21 cellular contexts compared by ENCODE assay signal in the genomic region with DNA sequence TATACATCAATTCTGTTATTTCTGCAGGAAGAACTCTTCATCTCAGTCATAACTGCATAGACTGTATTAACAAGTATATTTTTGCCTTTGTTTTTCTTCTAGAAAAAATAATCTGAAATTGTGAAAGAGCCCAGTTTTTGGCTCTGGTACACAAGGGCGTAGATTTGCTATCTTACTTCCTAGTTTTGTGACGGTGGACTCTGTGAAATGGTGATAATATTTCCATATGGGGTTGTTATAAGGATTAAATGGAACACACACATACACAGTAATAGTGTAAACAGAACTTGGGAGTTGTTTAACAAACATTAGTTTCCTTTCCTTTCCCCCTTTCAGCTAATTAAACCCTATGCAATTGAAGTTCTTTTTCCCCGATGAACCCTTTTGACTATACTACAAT.
DNase-seq lines count a peak whose midpoint lies in the region; ATAC-seq, FAIRE-seq and TF ChIP-seq lines count a peak whose summit lies in the region.
"Had no signal": no experiment of that assay in that cellular context is flagged by ENCODE, and none has a peak within 500 bp of the region (broad histone marks: within the 10 kb centered on the region; RNA-seq: fewer than 3 reads in every experiment).

No MANE protein-coding gene starts in this region.

- no peaks in the 10 kb centered on the region for H3K27me3 Mint-ChIP-seq in activated T-cell treated with anti-CD3 and anti-CD28 coated beads, Interleukin-2, amount 50 U/mL, for 72 hours (ENCODE audit: low read depth)
- no peaks in the 10 kb centered on the region for H3K27me3 Mint-ChIP-seq in activated T-cell treated with anti-CD3 and anti-CD28 coated beads, Interleukin-2, amount 50 U/mL, for 4 hours (ENCODE audit: low read depth)
- peaks cover 2% of the 10 kb centered on the region for H3K27me3 Mint-ChIP-seq in GM23338 (ENCODE audit: insufficient read depth, low read depth, poor library complexity)
- no peaks in the 10 kb centered on the region for H3K27me3 Mint-ChIP-seq in activated T-helper 17 cell treated with anti-CD3 and anti-CD28 coated beads, Interleukin-2, amount 50 U/mL, for 72 hours
- H3K27me3 Mint-ChIP-seq: CD4-positive, alpha-beta T cell had no signal

- TF ChIP-seq CTCF in GM23338 (conservative IDR thresholded peaks at IDR 0.05; ENCODE audit: low read depth in 2 of 2) (no peak), K562 (IDR thresholded peaks at IDR 0.05 in 2 of 3, conservative IDR thresholded peaks at IDR 0.05 in 1 of 3; ENCODE audit: insufficient read depth in 2 of 3, low read depth in 1 of 3, low read length in 3 of 3) (no peak), fibroblast of the aortic adventitia (IDR thresholded peaks at IDR 0.05; ENCODE audit: insufficient read depth, low read length) (no peak)

- H3K36me3 ChIP-seq in GM23338 (ENCODE audit: insufficient read depth): peaks cover 6% of the 10 kb centered on the region; the same call in 1 of the 2 replicates
- H3K36me3 ChIP-seq in K562 (ENCODE audit: control insufficient read depth, insufficient read depth, low read length): peaks cover 54% of the 10 kb centered on the region

- DNase-seq in activated T-cell treated with anti-CD3 and anti-CD28 coated beads, Interleukin-2, amount 50 U/mL, for 72 hours: no peak
- DNase-seq in activated T-cell treated with anti-CD3 and anti-CD28 coated beads, Interleukin-2, amount 50 U/mL, for 4 hours: no peak
- DNase-seq in GM23338 (ENCODE audit: low spot score): no peak
- no peak for DNase-seq in K562 (ENCODE audit: extremely low read depth in 1 of 4, low spot score in 3 of 4)
- DNase-seq in fibroblast of the aortic adventitia (ENCODE audit: low read depth): peak; percentile 22
- no peak for DNase-seq in hepatic stellate cell (ENCODE audit: low spot score)
- DNase-seq: AML-193; Caco-2; CD4-positive, alpha-beta T cell; GM23248; HCEC 1CT had no signal

- H3K4me2 ChIP-seq in GM23338 (no peak overlapping the region), K562 (ENCODE audit: insufficient read depth, low read length) (no peak overlapping the region)
- H3K4me2 ChIP-seq: A549 had no signal

- 0 out of 2 replicates have a peak overlapping the region, but pooled peaks have one; percentile 26 for H3K27ac ChIP-seq in GM23338 (ENCODE audit: low read depth)
- H3K27ac ChIP-seq in K562 (ENCODE audit: extremely low read depth, low read depth, low read length): no peak overlapping the region
- H3K27ac ChIP-seq: 22Rv1, A549, C4-2B, GM23248 had no signal

- POLR2A ChIA-PET in K562 (lab: Yijun Ruan, JAX): no interaction called here

- H3K27ac Mint-ChIP-seq in activated T-cell treated with anti-CD3 and anti-CD28 coated beads, Interleukin-2, amount 50 U/mL, for 72 hours: peak overlapping the region; percentile 46
- H3K27ac Mint-ChIP-seq in GM23338: no peak overlapping the region
- no peak overlapping the region for H3K27ac Mint-ChIP-seq in activated T-helper 17 cell treated with anti-CD3 and anti-CD28 coated beads, Interleukin-2, amount 50 U/mL, for 72 hours
- H3K27ac Mint-ChIP-seq: CD4-positive, alpha-beta T cell had no signal

- H3K4me1 ChIP-seq in GM23338 (ENCODE audit: insufficient read depth): peaks cover 19% of the 10 kb centered on the region
- H3K4me1 ChIP-seq in K562 (replicated peaks in 1 of 2; ENCODE audit: control insufficient read depth in 2 of 2, insufficient read depth in 2 of 2, low read length in 2 of 2): no peaks in the 10 kb centered on the region
- H3K4me1 ChIP-seq: A549, Caco-2 had no signal

- no peaks in the 10 kb centered on the region for H3F3A ChIP-seq in GM23338 (replicated peaks; ENCODE audit: low read depth)

- TF ChIP-seq EP300 in K562 (IDR thresholded peaks at IDR 0.05; ENCODE audit: low read length): no peak

- no peak for ATAC-seq in activated T-cell treated with anti-CD3 and anti-CD28 coated beads, Interleukin-2, amount 50 U/mL, for 72 hours (replicated peaks in 1 of 2)
- ATAC-seq in activated T-cell treated with anti-CD3 and anti-CD28 coated beads, Interleukin-2, amount 50 U/mL, for 4 hours: no peak
- no peak for ATAC-seq in GM23338
- no peak for ATAC-seq in K562
- no peak for ATAC-seq in HG03460 (IDR thresholded peaks at IDR 0.05; ENCODE audit: unreplicated experiment)
- ATAC-seq in activated T-helper 17 cell treated with anti-CD3 and anti-CD28 coated beads, Interleukin-2, amount 50 U/mL, for 72 hours (replicated peaks): no peak
- ATAC-seq: A549 had no signal

- peaks cover 15% of the 10 kb centered on the region for H3K4me1 Mint-ChIP-seq in activated T-cell treated with anti-CD3 and anti-CD28 coated beads, Interleukin-2, amount 50 U/mL, for 72 hours (ENCODE audit: low read depth)
- H3K4me1 Mint-ChIP-seq in activated T-cell treated with anti-CD3 and anti-CD28 coated beads, Interleukin-2, amount 50 U/mL, for 4 hours (ENCODE audit: low read depth): peaks cover 7% of the 10 kb centered on the region
- peaks cover 21% of the 10 kb centered on the region for H3K4me1 Mint-ChIP-seq in GM23338
- no peaks in the 10 kb centered on the region for H3K4me1 Mint-ChIP-seq in activated T-helper 17 cell treated with anti-CD3 and anti-CD28 coated beads, Interleukin-2, amount 50 U/mL, for 72 hours

- H2AFZ ChIP-seq in GM23338: no peak overlapping the region
- H2AFZ ChIP-seq in K562 (ENCODE audit: low read depth, low read length): no peak overlapping the region
- H2AFZ ChIP-seq: GM23248 had no signal

- no peak for TF ChIP-seq POLR2A in K562 (conservative IDR thresholded peaks at IDR 0.05)

- H3K9ac ChIP-seq in K562 (ENCODE audit: insufficient read depth in 1 of 2, low read depth in 2 of 2, low read length in 2 of 2): no peak overlapping the region
- H3K9ac ChIP-seq: GM23248 had no signal

- H3K36me3 Mint-ChIP-seq in activated T-cell treated with anti-CD3 and anti-CD28 coated beads, Interleukin-2, amount 50 U/mL, for 72 hours (ENCODE audit: insufficient read depth in 2 of 2): peaks cover 17 to 32% of the 10 kb centered on the region in 2 donors
- peaks cover 55% of the 10 kb centered on the region for H3K36me3 Mint-ChIP-seq in activated T-cell treated with anti-CD3 and anti-CD28 coated beads, Interleukin-2, amount 50 U/mL, for 4 hours (ENCODE audit: insufficient read depth)
- H3K36me3 Mint-ChIP-seq in GM23338 (ENCODE audit: low read depth): peaks cover 19% of the 10 kb centered on the region
- H3K36me3 Mint-ChIP-seq in activated T-helper 17 cell treated with anti-CD3 and anti-CD28 coated beads, Interleukin-2, amount 50 U/mL, for 72 hours (ENCODE audit: low read depth): peaks cover 97% of the 10 kb centered on the region

- no peak overlapping the region for H3K4me3 Mint-ChIP-seq in activated T-cell treated with anti-CD3 and anti-CD28 coated beads, Interleukin-2, amount 50 U/mL, for 72 hours
- no peak overlapping the region for H3K4me3 Mint-ChIP-seq in activated T-cell treated with anti-CD3 and anti-CD28 coated beads, Interleukin-2, amount 50 U/mL, for 4 hours
- no peak overlapping the region for H3K4me3 Mint-ChIP-seq in GM23338
- H3K4me3 Mint-ChIP-seq in activated T-helper 17 cell treated with anti-CD3 and anti-CD28 coated beads, Interleukin-2, amount 50 U/mL, for 72 hours: no peak overlapping the region
- H3K4me3 Mint-ChIP-seq: CD4-positive, alpha-beta T cell had no signal

- in situ Hi-C loops in K562 (cut with MboI): no loop called here

- no peaks in the 10 kb centered on the region for H3K9me2 ChIP-seq in GM23338 (ENCODE audit: insufficient read depth)

- no peaks in the 10 kb centered on the region for H3K9me1 ChIP-seq in K562 (ENCODE audit: control insufficient read depth, insufficient read depth, low read length)

- no TSS peak for BruUV-seq in K562 (replicated peaks; lab: Mats Ljungman, UMichigan)

- TF ChIP-seq RAD21 in K562 (CRISPR knock-in tag; conservative IDR thresholded peaks at IDR 0.05 in 1 of 2, IDR thresholded peaks at IDR 0.05 in 1 of 2): no peak

- intact Hi-C loops in K562 (cut with micrococcal nuclease): no loop called here

- CTCF ChIA-PET in K562 (lab: Yijun Ruan, JAX; ENCODE audit: low intra/inter-chr PET ratio): no interaction called here

- no peaks in the 10 kb centered on the region for H3K79me2 ChIP-seq in GM23338 (replicated peaks; ENCODE audit: insufficient read depth)
- no peaks in the 10 kb centered on the region for H3K79me2 ChIP-seq in K562 (ENCODE audit: control insufficient read depth, insufficient read depth, low read length)

- H3K9me3 Mint-ChIP-seq in activated T-cell treated with anti-CD3 and anti-CD28 coated beads, Interleukin-2, amount 50 U/mL, for 72 hours: peaks cover 2 to 7% of the 10 kb centered on the region in 2 donors
- H3K9me3 Mint-ChIP-seq in activated T-cell treated with anti-CD3 and anti-CD28 coated beads, Interleukin-2, amount 50 U/mL, for 4 hours: no peaks in the 10 kb centered on the region
- H3K9me3 Mint-ChIP-seq in GM23338: no peaks in the 10 kb centered on the region
- H3K9me3 Mint-ChIP-seq in activated T-helper 17 cell treated with anti-CD3 and anti-CD28 coated beads, Interleukin-2, amount 50 U/mL, for 72 hours: no peaks in the 10 kb centered on the region
- H3K9me3 Mint-ChIP-seq: CD4-positive, alpha-beta T cell had no signal

- no peak for FAIRE-seq in K562 (lab: Jason Lieb, UNC)
- FAIRE-seq: A549, D721Med, G401.6, GM12892, GM18507, HTR-8/SVneo had no signal

- H4K20me1 ChIP-seq in GM23338 (replicated peaks; ENCODE audit: insufficient read depth): no peaks in the 10 kb centered on the region
- no peaks in the 10 kb centered on the region for H4K20me1 ChIP-seq in K562 (replicated peaks; ENCODE audit: control insufficient read depth, insufficient read depth, low read length)

- H3K9me3 ChIP-seq in K562 (replicated peaks; ENCODE audit: control insufficient read depth, insufficient read depth, low read depth, low read length): no peaks in the 10 kb centered on the region

- no peaks in the 10 kb centered on the region for H3K27me3 ChIP-seq in GM23338 (ENCODE audit: insufficient read depth)
- H3K27me3 ChIP-seq in K562 (ENCODE audit: control insufficient read depth in 2 of 2, insufficient read depth in 2 of 2, low read length in 2 of 2): no peaks in the 10 kb centered on the region

- H3K4me3 ChIP-seq in GM23338 (no peak overlapping the region), K562 (no peak overlapping the region), fibroblast of the aortic adventitia (ENCODE audit: low read depth, low read length) (no peak overlapping the region)
- H3K4me3 ChIP-seq: A549, GM23248 had no signal

- WGBS in K562 (ENCODE audit: insufficient coverage, low coverage, missing lambda C conversion rate): 74% methylated on average over 3 of the region's 3 CpGs

TF ChIP-seq in GM23338, 12 proteins besides CTCF, POLR2A, EP300 and RAD21 (continues in another document):
- no peak for TF ChIP-seq CREB1 (CRISPR knock-in tag; IDR thresholded peaks at IDR 0.05; ENCODE audit: low read depth)
- no peak for TF ChIP-seq ZNF114 (CRISPR knock-in tag; IDR thresholded peaks at IDR 0.05)

TF ChIP-seq in K562, 482 proteins besides CTCF, POLR2A, EP300 and RAD21:
- TF ChIP-seq ELF2 (CRISPR knock-in tag; IDR thresholded peaks at IDR 0.05): peak; percentile 37; the same call in 1 of the 2 replicates
- TF ChIP-seq ZNF766 (CRISPR knock-in tag; conservative IDR thresholded peaks at IDR 0.05): no peak
